24 cellular contexts compared by ENCODE assay signal in genomic region chr3:59460068-59460467, GRCh38.
"Had no signal": no experiment of that assay in that cellular context is flagged by ENCODE, and none has a peak within 500 bp of the region (broad histone marks: within the 10 kb centered on the region; RNA-seq: fewer than 3 reads in every experiment).

No MANE protein-coding gene starts in this region.

- H3K27me3 Mint-ChIP-seq: stimulated activated memory B cell treated with anti-CD40 and anti-IgM and Interleukin-4, amounts not matched to agents 10 μg/mL and 1 μg/mL and 100 μg/mL, for 72 hours; stimulated activated naive B cell treated with anti-CD40 and anti-IgM and Interleukin-4, amounts not matched to agents 10 μg/mL and 1 μg/mL and 100 μg/mL, for 72 hours; stimulated activated naive CD8-positive, alpha-beta T cell treated with anti-CD3 and anti-CD28 coated beads, Interleukin-15, amount 100 ng/mL, for 72 hours; stimulated activated naive CD8-positive, alpha-beta T cell treated with anti-CD3 and anti-CD28 coated beads, Interleukin-15, Interleukin-2, amounts not matched to agents 100 ng/mL and 50 ng/mL, for 24 hours; type B pancreatic cell had no signal

- DNase-seq: stimulated activated CD4-positive, alpha-beta T cell treated with anti-CD3 and anti-CD28 coated beads, Interleukin-2, amount 100 ng/mL, for 48 hours; stimulated activated CD4-positive, alpha-beta T cell treated with anti-CD3 and anti-CD28 coated beads, Interleukin-4, amount 100 ng/mL, for 1 hour; stimulated activated CD4-positive, alpha-beta T cell treated with anti-CD3 and anti-CD28 coated beads, Interleukin-4, amount 100 ng/mL, for 24 hours; stimulated activated CD4-positive, alpha-beta T cell treated with anti-CD3 and anti-CD28 coated beads, Interleukin-4, amount 100 ng/mL, for 4 hours; stimulated activated CD8-positive, alpha-beta memory T cell treated with anti-CD3 and anti-CD28 coated beads, Interleukin-4, amount 100 ng/mL, for 48 hours; stimulated activated naive B cell treated with anti-CD40 and anti-IgM and Interleukin-4, amounts not matched to agents 10 μg/mL and 1 μg/mL and 100 μg/mL, for 72 hours; stimulated activated naive CD4-positive, alpha-beta T cell; stimulated activated naive CD4-positive, alpha-beta T cell treated with Interleukin-2 at 50 U/mL for 16 hours; stimulated activated naive CD8-positive, alpha-beta T cell treated with anti-CD3 and anti-CD28 coated beads, Interleukin-15, amount 100 ng/mL, for 72 hours; stimulated activated naive CD8-positive, alpha-beta T cell treated with anti-CD3 and anti-CD28 coated beads, Interleukin-15, Interleukin-2, amounts not matched to agents 100 U/mL and 50 U/mL, for 24 hours; stomach; substantia nigra; testis; thyroid gland; tibial artery; transverse colon; trophoblast cell; upper lobe of left lung; upper lobe of right lung; uterus had no signal

- H3K36me3 Mint-ChIP-seq: stimulated activated effector memory CD8-positive, alpha-beta T cell treated with anti-CD3 and anti-CD28 coated beads, Interleukin-12 subunit alpha, Interleukin-12 subunit beta, amount 100 ng/mL, for 72 hours; stimulated activated memory B cell treated with anti-CD40 and anti-IgM and Interleukin-4, amounts not matched to agents 10 μg/mL and 1 μg/mL and 100 μg/mL, for 72 hours; type B pancreatic cell had no signal

- H3K4me3 Mint-ChIP-seq: stimulated activated effector memory CD8-positive, alpha-beta T cell treated with anti-CD3 and anti-CD28 coated beads, Interleukin-12 subunit alpha, Interleukin-12 subunit beta, amount 100 ng/mL, for 72 hours; stimulated activated memory B cell treated with anti-CD40 and anti-IgM and Interleukin-4, amounts not matched to agents 10 μg/mL and 1 μg/mL and 100 μg/mL, for 72 hours; stimulated activated naive B cell treated with anti-CD40 and anti-IgM and Interleukin-4, amounts not matched to agents 10 μg/mL and 1 μg/mL and 100 μg/mL, for 72 hours; stimulated activated naive CD8-positive, alpha-beta T cell treated with anti-CD3 and anti-CD28 coated beads, Interleukin-15, amount 100 ng/mL, for 72 hours; stimulated activated naive CD8-positive, alpha-beta T cell treated with anti-CD3 and anti-CD28 coated beads, Interleukin-15, Interleukin-2, amounts not matched to agents 100 ng/mL and 50 ng/mL, for 24 hours; type B pancreatic cell had no signal

- H3K27ac Mint-ChIP-seq: stimulated activated effector memory CD8-positive, alpha-beta T cell treated with anti-CD3 and anti-CD28 coated beads, Interleukin-12 subunit alpha, Interleukin-12 subunit beta, amount 100 ng/mL, for 72 hours; stimulated activated memory B cell treated with anti-CD40 and anti-IgM and Interleukin-4, amounts not matched to agents 10 μg/mL and 1 μg/mL and 100 μg/mL, for 72 hours; stimulated activated naive B cell treated with anti-CD40 and anti-IgM and Interleukin-4, amounts not matched to agents 10 μg/mL and 1 μg/mL and 100 μg/mL, for 72 hours; stimulated activated naive CD8-positive, alpha-beta T cell treated with anti-CD3 and anti-CD28 coated beads, Interleukin-15, amount 100 ng/mL, for 72 hours; type B pancreatic cell had no signal

- ATAC-seq: stimulated activated effector memory CD8-positive, alpha-beta T cell treated with anti-CD3 and anti-CD28 coated beads, Interleukin-12 subunit alpha, Interleukin-12 subunit beta, amount 100 ng/mL, for 72 hours; stimulated activated memory B cell treated with anti-CD40 and anti-IgM and Interleukin-4, amounts not matched to agents 10 μg/mL and 1 μg/mL and 100 μg/mL, for 72 hours; stimulated activated naive B cell treated with anti-CD40 and anti-IgM and Interleukin-4, amounts not matched to agents 10 μg/mL and 1 μg/mL and 100 μg/mL, for 72 hours; stimulated activated naive CD8-positive, alpha-beta T cell treated with anti-CD3 and anti-CD28 coated beads, Interleukin-15, amount 100 ng/mL, for 72 hours; stimulated activated naive CD8-positive, alpha-beta T cell treated with anti-CD3 and anti-CD28 coated beads, Interleukin-15, Interleukin-2, amounts not matched to agents 100 U/mL and 50 U/mL, for 24 hours; upper lobe of right lung had no signal
